8 cellular contexts compared by ENCODE assay signal in the genomic region with DNA sequence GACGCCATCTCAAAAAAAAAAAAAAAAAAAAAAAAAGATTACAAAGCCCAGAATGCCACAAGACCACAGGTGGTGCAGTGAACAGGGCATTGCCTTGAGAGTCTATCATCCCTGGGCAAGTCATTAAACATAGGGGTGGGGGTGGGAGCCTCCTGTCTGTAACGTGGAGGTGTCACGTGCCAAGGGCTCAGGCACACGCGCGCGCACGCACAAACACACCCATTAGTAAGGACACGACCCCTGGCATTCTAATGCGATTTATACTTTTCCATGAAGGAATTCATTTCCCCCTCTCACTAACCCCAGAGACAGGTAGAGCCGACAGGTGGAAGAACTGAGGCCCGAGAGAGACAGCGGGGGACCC. TPM values are rescaled to one million over a fixed set of nuclear protein-coding genes. Genes with fewer than 3 reads are reported as not detected.
A peak's percentile ranks its signal among the peaks of the same experiment; 100 is the strongest.
DNase-seq lines count a peak whose midpoint lies in the region; ATAC-seq and TF ChIP-seq lines count a peak whose summit lies in the region.

No MANE protein-coding gene starts in this region.

- no peaks in the 10 kb centered on the region for H3K9me3 ChIP-seq in iPS DF 6.9 (ENCODE audit: control insufficient read depth, insufficient read depth, low read length)

- H3K27me3 ChIP-seq in iPS DF 6.9 (ENCODE audit: control insufficient read depth, insufficient read depth, low read length): peaks cover 13% of the 10 kb centered on the region

- peak overlapping the region; percentile 93 for H3K27ac ChIP-seq in VCaP
- no peak overlapping the region for H3K27ac ChIP-seq in iPS DF 6.9 (ENCODE audit: low read length)

- H3K9me3 Mint-ChIP-seq in activated naive CD4-positive, alpha-beta T cell treated with anti-CD3 and anti-CD28 coated beads, Interleukin-2, amount 10 ng/mL, durations not matched to agents 7 days and 5 days: no peaks in the 10 kb centered on the region
- no peaks in the 10 kb centered on the region for H3K9me3 Mint-ChIP-seq in activated naive CD4-positive, alpha-beta T cell treated with anti-CD3 and anti-CD28 coated beads, Interleukin-2, amount 50 U/mL, for 72 hours
- no peaks in the 10 kb centered on the region for H3K9me3 Mint-ChIP-seq in stimulated activated naive B cell treated with anti-CD40 and anti-IgM and Interleukin-4, amounts not matched to agents 10 μg/mL and 1 μg/mL and 100 μg/mL, for 72 hours

- H3K36me3 ChIP-seq in iPS DF 6.9 (ENCODE audit: control insufficient read depth, insufficient read depth, low read length): no peaks in the 10 kb centered on the region

- no peak for ATAC-seq in activated naive CD4-positive, alpha-beta T cell treated with anti-CD3 and anti-CD28 coated beads, Interleukin-2, amount 50 U/mL, for 72 hours
- ATAC-seq in stimulated activated naive B cell treated with anti-CD40 and anti-IgM and Interleukin-4, amounts not matched to agents 10 μg/mL and 1 μg/mL and 100 μg/mL, for 72 hours (replicated peaks): no peak
- ATAC-seq in HG03439 (IDR thresholded peaks at IDR 0.05; ENCODE audit: unreplicated experiment): no peak

- H3K36me3 Mint-ChIP-seq in activated naive CD4-positive, alpha-beta T cell treated with anti-CD3 and anti-CD28 coated beads, Interleukin-2, amount 10 ng/mL, durations not matched to agents 7 days and 5 days: peaks cover 3% of the 10 kb centered on the region
- H3K36me3 Mint-ChIP-seq in activated naive CD4-positive, alpha-beta T cell treated with anti-CD3 and anti-CD28 coated beads, Interleukin-2, amount 50 U/mL, for 72 hours: peaks cover 0 to 11% of the 10 kb centered on the region in 2 donors
- H3K36me3 Mint-ChIP-seq in stimulated activated naive B cell treated with anti-CD40 and anti-IgM and Interleukin-4, amounts not matched to agents 10 μg/mL and 1 μg/mL and 100 μg/mL, for 72 hours: peaks cover 0 to 4% of the 10 kb centered on the region in 2 donors

- peaks cover 7% of the 10 kb centered on the region for H3K4me1 ChIP-seq in iPS DF 6.9 (ENCODE audit: control insufficient read depth, insufficient read depth, low read length)

- H3K4me3 ChIP-seq in iPS DF 6.9 (ENCODE audit: low read length): peak overlapping the region; percentile 68; the same call in 1 of the 2 replicates

- peaks cover 37% of the 10 kb centered on the region for H3K4me1 Mint-ChIP-seq in activated naive CD4-positive, alpha-beta T cell treated with anti-CD3 and anti-CD28 coated beads, Interleukin-2, amount 10 ng/mL, durations not matched to agents 7 days and 5 days
- peaks cover 25 to 43% of the 10 kb centered on the region in 2 donors for H3K4me1 Mint-ChIP-seq in stimulated activated naive B cell treated with anti-CD40 and anti-IgM and Interleukin-4, amounts not matched to agents 10 μg/mL and 1 μg/mL and 100 μg/mL, for 72 hours

- H3K4me3 Mint-ChIP-seq in activated naive CD4-positive, alpha-beta T cell treated with anti-CD3 and anti-CD28 coated beads, Interleukin-2, amount 10 ng/mL, durations not matched to agents 7 days and 5 days: peak overlapping the region; percentile 75
- peak overlapping the region; percentile 70 to 71 for H3K4me3 Mint-ChIP-seq in stimulated activated naive B cell treated with anti-CD40 and anti-IgM and Interleukin-4, amounts not matched to agents 10 μg/mL and 1 μg/mL and 100 μg/mL, for 72 hours

- WGBS in iPS DF 6.9 (ENCODE audit: insufficient coverage, insufficient read length): no CpG with 5 or more reads among the region's 13 CpGs

- H3K27me3 Mint-ChIP-seq in activated naive CD4-positive, alpha-beta T cell treated with anti-CD3 and anti-CD28 coated beads, Interleukin-2, amount 10 ng/mL, durations not matched to agents 7 days and 5 days: peaks cover 81% of the 10 kb centered on the region
- H3K27me3 Mint-ChIP-seq in stimulated activated naive B cell treated with anti-CD40 and anti-IgM and Interleukin-4, amounts not matched to agents 10 μg/mL and 1 μg/mL and 100 μg/mL, for 72 hours: peaks cover 47 to 54% of the 10 kb centered on the region in 2 donors

- DNase-seq in activated naive CD4-positive, alpha-beta T cell treated with anti-CD3 and anti-CD28 coated beads, Interleukin-2, amount 10 ng/mL, durations not matched to agents 7 days and 5 days: no peak
- DNase-seq in activated naive CD4-positive, alpha-beta T cell treated with anti-CD3 and anti-CD28 coated beads, Interleukin-2, amount 50 U/mL, for 72 hours (ENCODE audit: low spot score in 2 of 2): no peak
- DNase-seq in iPS DF 6.9 (ENCODE audit: low read depth, low spot score) (no peak), SIG-M5 (lab: John Stamatoyannopoulos, UW) (no peak), NCI-H1436 treated with DMSO at 0.1 percent for 48 hours (lab: John Stamatoyannopoulos, UW) (no peak)
- DNase-seq in stimulated activated naive B cell treated with anti-CD40 and anti-IgM and Interleukin-4, amounts not matched to agents 10 μg/mL and 1 μg/mL and 100 μg/mL, for 72 hours: no peak

- no peak overlapping the region for H3K27ac Mint-ChIP-seq in activated naive CD4-positive, alpha-beta T cell treated with anti-CD3 and anti-CD28 coated beads, Interleukin-2, amount 10 ng/mL, durations not matched to agents 7 days and 5 days
- H3K27ac Mint-ChIP-seq in activated naive CD4-positive, alpha-beta T cell treated with anti-CD3 and anti-CD28 coated beads, Interleukin-2, amount 50 U/mL, for 72 hours: no peak overlapping the region
- H3K27ac Mint-ChIP-seq in stimulated activated naive B cell treated with anti-CD40 and anti-IgM and Interleukin-4, amounts not matched to agents 10 μg/mL and 1 μg/mL and 100 μg/mL, for 72 hours: no peak overlapping the region

- no peak for TF ChIP-seq CTCF in VCaP (conservative IDR thresholded peaks at IDR 0.05)

- CTCF ChIA-PET in activated naive CD4-positive, alpha-beta T cell treated with anti-CD3 and anti-CD28 coated beads, Interleukin-2, amount 10 ng/mL, durations not matched to agents 7 days and 5 days (lab: Charles Lee): no interaction called here

RNA-seq across cellular contexts. Expression of gene GCAT, which starts 5.8 kb away (rescaled TPM):
- total RNA-seq in activated naive CD4-positive, alpha-beta T cell treated with anti-CD3 and anti-CD28 coated beads, Interleukin-2, amount 50 U/mL, for 72 hours: 10 to 100 TPM in 1 of 2 donors, 1 to 10 TPM in 1; 7.5 to 20.7 TPM

RNA-seq across cellular contexts. Expression of gene GALR3, which starts 21.3 kb away (rescaled TPM):
- total RNA-seq in activated naive CD4-positive, alpha-beta T cell treated with anti-CD3 and anti-CD28 coated beads, Interleukin-2, amount 50 U/mL, for 72 hours: not detected

RNA-seq across cellular contexts. Expression of gene ANKRD54, which starts 42.2 kb away (rescaled TPM):
- 10 to 100 TPM; 16.6 to 22.4 TPM for total RNA-seq in activated naive CD4-positive, alpha-beta T cell treated with anti-CD3 and anti-CD28 coated beads, Interleukin-2, amount 50 U/mL, for 72 hours

RNA-seq across cellular contexts. Expression of gene EIF3L, which starts 47.3 kb away (rescaled TPM):
- 1,000 to 10,000 TPM in 1 of 2 donors, 100 to 1,000 TPM in 1; 699 to 1,046 TPM for total RNA-seq in activated naive CD4-positive, alpha-beta T cell treated with anti-CD3 and anti-CD28 coated beads, Interleukin-2, amount 50 U/mL, for 72 hours
